Comparison of ENCODE assay signal across 27 cellular contexts in the genomic region with DNA sequence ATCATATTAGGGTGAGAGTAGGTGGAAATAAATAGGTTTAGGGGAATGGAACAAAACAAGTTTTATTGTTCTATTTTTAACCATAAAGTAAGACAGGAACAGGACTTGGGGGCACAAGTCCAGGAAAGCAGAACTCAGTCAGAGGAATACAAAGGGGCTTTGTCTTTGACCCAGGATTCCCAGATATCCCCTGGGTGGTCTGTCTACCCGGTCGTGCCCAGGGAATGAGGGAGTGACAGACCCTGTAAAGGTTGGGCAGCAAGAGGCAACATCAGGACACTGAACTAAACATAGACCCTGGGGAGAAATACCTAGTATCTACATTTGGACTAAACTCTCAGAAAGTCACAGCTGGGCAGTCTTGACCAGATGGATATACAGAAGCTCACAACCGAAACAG. TPM values are rescaled to one million over a fixed set of nuclear protein-coding genes. Genes with fewer than 3 reads are reported as not detected.
"Had no signal": no experiment of that assay in that cellular context is flagged by ENCODE, and none has a peak within 500 bp of the region (broad histone marks: within the 10 kb centered on the region; RNA-seq: fewer than 3 reads in every experiment).

No MANE protein-coding gene starts in this region.

- H3K27me3 ChIP-seq: neural progenitor cell, testis, thyroid gland, transverse colon, upper lobe of left lung, vagina had no signal

- H3K36me3 Mint-ChIP-seq: immature natural killer cell; mesothelial cell of epicardium; naive B cell; natural killer cell; neural progenitor cell; stimulated activated naive B cell treated with anti-CD40 and anti-IgM and Interleukin-4, amounts not matched to agents 10 μg/mL and 1 μg/mL and 100 μg/mL, for 72 hours had no signal

- H3K4me1 ChIP-seq: left ventricle myocardium inferior, neural progenitor cell, parathyroid adenoma, spleen, stomach, testis, thyroid gland, upper lobe of left lung, vagina had no signal

- H3K9me3 ChIP-seq: left ventricle myocardium inferior, neutrophil, spleen, stomach, testis, thyroid gland, transverse colon, upper lobe of left lung, vagina had no signal

- H3K9me3 Mint-ChIP-seq: immature natural killer cell; mesothelial cell of epicardium; natural killer cell; nephron progenitor cell; neural progenitor cell; stimulated activated naive B cell treated with anti-CD40 and anti-IgM and Interleukin-4, amounts not matched to agents 10 μg/mL and 1 μg/mL and 100 μg/mL, for 72 hours had no signal

- H3K27ac ChIP-seq: left ventricle myocardium inferior, neural progenitor cell, neutrophil, parathyroid adenoma, spleen, stomach, testis, thyroid gland, upper lobe of left lung, vagina had no signal

- H3K4me3 Mint-ChIP-seq: immature natural killer cell; mesothelial cell of epicardium; naive B cell; natural killer cell; nephron progenitor cell; neural progenitor cell; stimulated activated naive B cell treated with anti-CD40 and anti-IgM and Interleukin-4, amounts not matched to agents 10 μg/mL and 1 μg/mL and 100 μg/mL, for 72 hours had no signal

- H3K4me3 ChIP-seq: left ventricle myocardium inferior, lung, neural progenitor cell, spleen, stomach, testis, thyroid gland, transverse colon, upper lobe of left lung, vagina had no signal

- ATAC-seq: natural killer cell; right cardiac atrium; sciatic nerve; stimulated activated naive B cell treated with anti-CD40 and anti-IgM and Interleukin-4, amounts not matched to agents 10 μg/mL and 1 μg/mL and 100 μg/mL, for 72 hours; stimulated activated naive CD8-positive, alpha-beta T cell treated with anti-CD3 and anti-CD28 coated beads, Interleukin-15, Interleukin-2, amounts not matched to agents 100 U/mL and 50 U/mL, for 24 hours had no signal

- FAIRE-seq: islet of Langerhans had no signal

- H3K27ac Mint-ChIP-seq: immature natural killer cell; mesothelial cell of epicardium; naive B cell; natural killer cell; nephron progenitor cell; neural progenitor cell; stimulated activated naive B cell treated with anti-CD40 and anti-IgM and Interleukin-4, amounts not matched to agents 10 μg/mL and 1 μg/mL and 100 μg/mL, for 72 hours had no signal

- H3K36me3 ChIP-seq: left ventricle myocardium inferior, neural progenitor cell, neutrophil, spleen, stomach, thyroid gland, transverse colon, upper lobe of left lung, vagina had no signal

- DNase-seq: immature natural killer cell; left ventricle myocardium inferior; mesendoderm; naive B cell; natural killer cell; nephron progenitor cell; occipital lobe; retina; right cardiac atrium; small intestine; spleen; stimulated activated naive B cell treated with anti-CD40 and anti-IgM and Interleukin-4, amounts not matched to agents 10 μg/mL and 1 μg/mL and 100 μg/mL, for 72 hours; stimulated activated naive CD8-positive, alpha-beta T cell treated with anti-CD3 and anti-CD28 coated beads, Interleukin-15, Interleukin-2, amounts not matched to agents 100 U/mL and 50 U/mL, for 24 hours; stomach; testis; thyroid gland; transverse colon; upper lobe of left lung had no signal

RNA-seq across cellular contexts. Expression of gene PTCHD1, which starts 50.6 kb away (rescaled TPM):
- total RNA-seq: natural killer cell, pulmonary artery endothelial cell had no signal
- polyA plus RNA-seq: immature natural killer cell had no signal
